In genomic region chr12:12999276-12999958, GRCh38 we compare ENCODE assay signal across 8 cellular contexts. TPM values are rescaled to one million over a fixed set of nuclear protein-coding genes. Genes with fewer than 3 reads are reported as not detected.
A peak's percentile ranks its signal among the peaks of the same experiment; 100 is the strongest.
DNase-seq lines count a peak whose midpoint lies in the region; ATAC-seq and TF ChIP-seq lines count a peak whose summit lies in the region.

No MANE protein-coding gene starts in this region.

- H3K4me1 Mint-ChIP-seq in brain: peaks cover 40% of the 10 kb centered on the region

- H3K27me3 ChIP-seq in layer of hippocampus (ENCODE audit: control insufficient read depth, insufficient read depth, low read length): no peaks in the 10 kb centered on the region

- ATAC-seq in GM21381 (IDR thresholded peaks at IDR 0.05; ENCODE audit: unreplicated experiment) (no peak), GM18517 (IDR thresholded peaks at IDR 0.05; ENCODE audit: unreplicated experiment) (no peak)

- DNase-seq in AG09309 (ENCODE audit: low read depth): no peak
- peak; percentile 54 for DNase-seq in HuH-7.5 (ENCODE audit: low spot score)
- peak; percentile 30 for DNase-seq in superior temporal gyrus (ENCODE audit: extremely low spot score)
- no peak for DNase-seq in NK-92 (lab: John Stamatoyannopoulos, UW; ENCODE audit: unreplicated experiment)

- H3K27ac ChIP-seq in layer of hippocampus (ENCODE audit: low read depth, low read length): peak overlapping the region; percentile 86

- H3K27me3 Mint-ChIP-seq in brain: peaks cover 16% of the 10 kb centered on the region

- H3K4me3 Mint-ChIP-seq in brain: peak overlapping the region; percentile 88 to 97 (median 96)

- TF ChIP-seq CTCF in AG09309 (IDR thresholded peaks at IDR 0.05; ENCODE audit: control insufficient read depth, insufficient read depth, low read depth, low read length, missing control alignments): peak; percentile 10
- no peak for TF ChIP-seq CTCF in brain (conservative IDR thresholded peaks at IDR 0.05)

- peak overlapping the region in 4 of 5 experiments; percentile 31 to 92 (median 51) for H3K27ac Mint-ChIP-seq in brain

- peak overlapping the region; percentile 73 for H3K4me3 ChIP-seq in AG09309 (ENCODE audit: control insufficient read depth, low read depth, low read length)

- peaks cover 0 to 3% (median 0%) of the 10 kb centered on the region in 5 experiments for H3K9me3 Mint-ChIP-seq in brain

- H3K36me3 Mint-ChIP-seq in brain: no peaks in the 10 kb centered on the region

RNA-seq across cellular contexts. Expression of gene HEBP1, which starts 0.6 kb away (rescaled TPM):
- polyA plus RNA-seq in brain (ENCODE audit: insufficient read depth, low read depth, low replicate concordance): 57.4 TPM

RNA-seq across cellular contexts. Expression of gene FAM234B, which starts 44.8 kb away (rescaled TPM):
- 17.1 TPM for polyA plus RNA-seq in brain (ENCODE audit: insufficient read depth, low read depth, low replicate concordance)

RNA-seq across cellular contexts. Expression of gene GPRC5D, which starts 47.4 kb away (rescaled TPM):
- not detected for polyA plus RNA-seq in brain (ENCODE audit: insufficient read depth, low read depth, low replicate concordance)

Comparison
In these comparisons a context has a peak if more than half of its experiments do, and no peak if none do; other contexts are left out.
1. DNase-seq: peak in HuH-7.5 (single experiment) and superior temporal gyrus (single experiment); none in AG09309 (single experiment) and NK-92 (single experiment).